Comparison of ENCODE assay signal across 27 cellular contexts in genomic region chr5:58717303-58718012, GRCh38.
DNase-seq lines count a peak whose midpoint lies in the region; ATAC-seq lines count a peak whose summit lies in the region.
"Had no signal": no experiment of that assay in that cellular context is flagged by ENCODE, and none has a peak within 500 bp of the region (broad histone marks: within the 10 kb centered on the region; RNA-seq: fewer than 3 reads in every experiment).

No MANE protein-coding gene starts in this region.

- no peaks in the 10 kb centered on the region for H3K36me3 Mint-ChIP-seq in stimulated activated effector memory CD8-positive, alpha-beta T cell treated with anti-CD3 and anti-CD28 coated beads, Interleukin-12 subunit alpha, Interleukin-12 subunit beta, amount 100 ng/mL, for 72 hours
- H3K36me3 Mint-ChIP-seq: activated naive CD8-positive, alpha-beta T cell had no signal

- DNase-seq in NCI-H1417 (lab: John Stamatoyannopoulos, UW) (peak; percentile 7 to 80 (median 66)), NCI-H1417 treated with DMSO at 0.1 percent for 48 hours (lab: John Stamatoyannopoulos, UW) (no peak), NCI-H748 treated with DMSO at 0.1 percent for 48 hours (lab: John Stamatoyannopoulos, UW) (peak; percentile 65), NCI-H2107 treated with DMSO at 0.1 percent for 48 hours (lab: John Stamatoyannopoulos, UW; ENCODE audit: unreplicated experiment) (no peak)
- no peak for DNase-seq in stimulated activated effector memory CD8-positive, alpha-beta T cell treated with anti-CD3 and anti-CD28 coated beads, Interleukin-12 subunit alpha, Interleukin-12 subunit beta, amount 100 ng/mL, for 72 hours (ENCODE audit: low spot score in 2 of 2)
- no peak for DNase-seq in stimulated activated CD4-positive, alpha-beta T cell treated with anti-CD3 and anti-CD28 coated beads, Interleukin-4, amount 100 ng/mL, for 4 hours
- DNase-seq: activated CD4-positive, alpha-beta T cell treated with anti-CD3 and anti-CD28 coated beads, Interleukin-2, amount 50 U/mL, for 1 hour; heart right ventricle; KG1; mammary epithelial cell; NCI-H1694 treated with DMSO at 0.1 percent for 48 hours; SK-N-SH; stimulated activated CD4-positive, alpha-beta T cell treated with anti-CD3 and anti-CD28 coated beads, Interleukin-2, amount 100 ng/mL, for 48 hours; T-helper 2 cell; tibial artery; WERI-Rb-1 had no signal

- no peaks in the 10 kb centered on the region for H3K4me1 Mint-ChIP-seq in stimulated activated effector memory CD8-positive, alpha-beta T cell treated with anti-CD3 and anti-CD28 coated beads, Interleukin-12 subunit alpha, Interleukin-12 subunit beta, amount 100 ng/mL, for 72 hours
- H3K4me1 Mint-ChIP-seq: central memory CD8-positive, alpha-beta T cell had no signal

- H3K27me3 ChIP-seq in iPS-18a (ENCODE audit: control insufficient read depth, insufficient read depth, low read length): peaks cover 3% of the 10 kb centered on the region
- H3K27me3 ChIP-seq: tibial artery had no signal

- ATAC-seq in stimulated activated effector memory CD8-positive, alpha-beta T cell treated with anti-CD3 and anti-CD28 coated beads, Interleukin-12 subunit alpha, Interleukin-12 subunit beta, amount 100 ng/mL, for 72 hours: peak; percentile 16
- no peak for ATAC-seq in HG03571 (IDR thresholded peaks at IDR 0.05; ENCODE audit: unreplicated experiment)
- ATAC-seq: heart right ventricle had no signal

- H3K4me1 ChIP-seq in iPS-18a (ENCODE audit: control insufficient read depth, low read depth, low read length): peaks cover 59% of the 10 kb centered on the region
- H3K4me1 ChIP-seq: HAP-1 had no signal

- H3K9ac ChIP-seq in iPS-18a (ENCODE audit: low read length): no peak overlapping the region
- H3K9ac ChIP-seq: SK-N-SH had no signal

- H3K27ac ChIP-seq in iPS-18a (ENCODE audit: low read length): no peak overlapping the region
- H3K27ac ChIP-seq: 22Rv1, heart right ventricle, RWPE1, tibial artery, WERI-Rb-1 had no signal

- no peak overlapping the region for H3K27ac Mint-ChIP-seq in stimulated activated effector memory CD8-positive, alpha-beta T cell treated with anti-CD3 and anti-CD28 coated beads, Interleukin-12 subunit alpha, Interleukin-12 subunit beta, amount 100 ng/mL, for 72 hours
- H3K27ac Mint-ChIP-seq: activated naive CD8-positive, alpha-beta T cell; activated T-helper 2 cell treated with anti-CD3 and anti-CD28 coated beads, Interferon-gamma antibody, Interleukin-2, Interleukin-4, amounts not matched to agents 10 μg/mL and 5 μg/mL and 100 μg/mL, durations not matched to agents 14 hours and 24 hours and 36 hours; B cell; stimulated activated naive CD8-positive, alpha-beta T cell treated with anti-CD3 and anti-CD28 coated beads, Interleukin-15, Interleukin-2, amounts not matched to agents 100 ng/mL and 50 ng/mL, for 24 hours had no signal

- H3K9me3 Mint-ChIP-seq in stimulated activated effector memory CD8-positive, alpha-beta T cell treated with anti-CD3 and anti-CD28 coated beads, Interleukin-12 subunit alpha, Interleukin-12 subunit beta, amount 100 ng/mL, for 72 hours: peaks cover 7% of the 10 kb centered on the region
- H3K9me3 Mint-ChIP-seq: activated T-helper 2 cell treated with anti-CD3 and anti-CD28 coated beads, Interferon-gamma antibody, Interleukin-2, Interleukin-4, amounts not matched to agents 10 μg/mL and 5 μg/mL and 100 μg/mL, durations not matched to agents 14 hours and 24 hours and 36 hours; central memory CD8-positive, alpha-beta T cell had no signal

- H3K4me3 Mint-ChIP-seq in stimulated activated effector memory CD8-positive, alpha-beta T cell treated with anti-CD3 and anti-CD28 coated beads, Interleukin-12 subunit alpha, Interleukin-12 subunit beta, amount 100 ng/mL, for 72 hours: no peak overlapping the region
- H3K4me3 Mint-ChIP-seq: activated naive CD8-positive, alpha-beta T cell; B cell; central memory CD8-positive, alpha-beta T cell; stimulated activated naive CD8-positive, alpha-beta T cell treated with anti-CD3 and anti-CD28 coated beads, Interleukin-15, Interleukin-2, amounts not matched to agents 100 ng/mL and 50 ng/mL, for 24 hours had no signal

- H3K9me3 ChIP-seq in iPS-18a (ENCODE audit: control insufficient read depth, low read depth, low read length): peaks cover 5% of the 10 kb centered on the region
- H3K9me3 ChIP-seq: HAP-1, tibial artery had no signal

- no peaks in the 10 kb centered on the region for H3K36me3 ChIP-seq in iPS-18a (ENCODE audit: control insufficient read depth, low read depth, low read length)
- H3K36me3 ChIP-seq: HAP-1, heart right ventricle, tibial artery, WERI-Rb-1 had no signal

- peak overlapping the region; percentile 18 for H3K4me3 ChIP-seq in iPS-18a (ENCODE audit: low read length)
- H3K4me3 ChIP-seq: HAP-1, heart right ventricle, smooth muscle cell, tibial artery had no signal

Comparison
In these comparisons a context has a peak if more than half of its experiments do, and no peak if none do; other contexts are left out.
1. DNase-seq: peak in NCI-H1417 (3 of 3) and NCI-H748 treated with DMSO at 0.1 percent for 48 hours (single experiment); none in NCI-H1417 treated with DMSO at 0.1 percent for 48 hours (single experiment), stimulated activated effector memory CD8-positive, alpha-beta T cell treated with anti-CD3 and anti-CD28 coated beads, Interleukin-12 subunit alpha, Interleukin-12 subunit beta, amount 100 ng/mL, for 72 hours (0 of 2), stimulated activated CD4-positive, alpha-beta T cell treated with anti-CD3 and anti-CD28 coated beads, Interleukin-4, amount 100 ng/mL, for 4 hours (0 of 2) and NCI-H2107 treated with DMSO at 0.1 percent for 48 hours (single experiment).